Comparison of ENCODE assay signal across 1 cellular context in the genomic region with DNA sequence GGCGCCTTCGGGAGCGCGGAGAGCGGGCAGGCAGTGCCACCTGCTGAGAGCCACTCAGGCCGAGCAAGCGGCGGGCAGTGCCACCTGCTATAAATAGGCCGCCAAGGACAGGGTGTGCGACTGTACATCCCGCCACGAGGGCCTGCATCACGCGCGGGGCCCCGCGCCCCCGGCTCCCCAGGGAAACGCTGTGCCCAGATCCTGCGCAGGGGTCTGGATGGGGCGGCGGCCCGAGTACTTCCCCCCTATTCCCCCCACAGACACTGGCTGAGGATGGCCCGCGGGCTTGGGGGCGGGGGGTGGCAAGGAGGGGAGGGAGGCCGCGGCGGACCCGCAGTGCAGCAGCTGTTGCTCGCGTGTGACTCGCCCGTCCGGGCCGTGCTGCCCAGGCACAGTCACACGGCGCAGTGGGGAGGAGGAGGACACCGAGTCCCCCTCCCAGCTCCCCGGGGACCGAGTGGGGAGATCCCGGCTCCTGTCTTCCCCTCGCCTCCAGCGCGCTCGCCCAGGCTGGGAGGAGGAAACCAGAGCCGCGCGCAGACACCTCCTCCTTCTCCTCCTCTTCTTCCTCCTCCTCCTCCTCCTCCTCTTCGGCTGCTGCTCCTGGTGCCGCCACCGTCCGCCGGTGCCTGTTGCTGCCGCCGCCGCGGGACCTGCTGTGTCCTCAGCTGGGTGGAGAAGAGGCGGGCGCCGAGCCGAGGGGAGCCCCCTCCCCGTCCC.
TF ChIP-seq lines count a peak whose summit lies in the region.

A gene with protein sequence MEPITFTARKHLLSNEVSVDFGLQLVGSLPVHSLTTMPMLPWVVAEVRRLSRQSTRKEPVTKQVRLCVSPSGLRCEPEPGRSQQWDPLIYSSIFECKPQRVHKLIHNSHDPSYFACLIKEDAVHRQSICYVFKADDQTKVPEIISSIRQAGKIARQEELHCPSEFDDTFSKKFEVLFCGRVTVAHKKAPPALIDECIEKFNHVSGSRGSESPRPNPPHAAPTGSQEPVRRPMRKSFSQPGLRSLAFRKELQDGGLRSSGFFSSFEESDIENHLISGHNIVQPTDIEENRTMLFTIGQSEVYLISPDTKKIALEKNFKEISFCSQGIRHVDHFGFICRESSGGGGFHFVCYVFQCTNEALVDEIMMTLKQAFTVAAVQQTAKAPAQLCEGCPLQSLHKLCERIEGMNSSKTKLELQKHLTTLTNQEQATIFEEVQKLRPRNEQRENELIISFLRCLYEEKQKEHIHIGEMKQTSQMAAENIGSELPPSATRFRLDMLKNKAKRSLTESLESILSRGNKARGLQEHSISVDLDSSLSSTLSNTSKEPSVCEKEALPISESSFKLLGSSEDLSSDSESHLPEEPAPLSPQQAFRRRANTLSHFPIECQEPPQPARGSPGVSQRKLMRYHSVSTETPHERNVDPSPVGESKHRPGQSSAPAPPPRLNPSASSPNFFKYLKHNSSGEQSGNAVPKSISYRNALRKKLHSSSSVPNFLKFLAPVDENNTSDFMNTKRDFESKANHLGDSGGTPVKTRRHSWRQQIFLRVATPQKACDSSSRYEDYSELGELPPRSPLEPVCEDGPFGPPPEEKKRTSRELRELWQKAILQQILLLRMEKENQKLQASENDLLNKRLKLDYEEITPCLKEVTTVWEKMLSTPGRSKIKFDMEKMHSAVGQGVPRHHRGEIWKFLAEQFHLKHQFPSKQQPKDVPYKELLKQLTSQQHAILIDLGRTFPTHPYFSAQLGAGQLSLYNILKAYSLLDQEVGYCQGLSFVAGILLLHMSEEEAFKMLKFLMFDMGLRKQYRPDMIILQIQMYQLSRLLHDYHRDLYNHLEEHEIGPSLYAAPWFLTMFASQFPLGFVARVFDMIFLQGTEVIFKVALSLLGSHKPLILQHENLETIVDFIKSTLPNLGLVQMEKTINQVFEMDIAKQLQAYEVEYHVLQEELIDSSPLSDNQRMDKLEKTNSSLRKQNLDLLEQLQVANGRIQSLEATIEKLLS (N-terminal part only) (plus strand): TSS at position 584 of the 720 bp plus-strand sequence. CDS start 11,012 bp downstream, outside the sequence.

TF ChIP-seq in WTC11, 78 proteins besides CTCF, POLR2A, EP300 and RAD21 (continued from another document):
- TF ChIP-seq, protein P1, sequence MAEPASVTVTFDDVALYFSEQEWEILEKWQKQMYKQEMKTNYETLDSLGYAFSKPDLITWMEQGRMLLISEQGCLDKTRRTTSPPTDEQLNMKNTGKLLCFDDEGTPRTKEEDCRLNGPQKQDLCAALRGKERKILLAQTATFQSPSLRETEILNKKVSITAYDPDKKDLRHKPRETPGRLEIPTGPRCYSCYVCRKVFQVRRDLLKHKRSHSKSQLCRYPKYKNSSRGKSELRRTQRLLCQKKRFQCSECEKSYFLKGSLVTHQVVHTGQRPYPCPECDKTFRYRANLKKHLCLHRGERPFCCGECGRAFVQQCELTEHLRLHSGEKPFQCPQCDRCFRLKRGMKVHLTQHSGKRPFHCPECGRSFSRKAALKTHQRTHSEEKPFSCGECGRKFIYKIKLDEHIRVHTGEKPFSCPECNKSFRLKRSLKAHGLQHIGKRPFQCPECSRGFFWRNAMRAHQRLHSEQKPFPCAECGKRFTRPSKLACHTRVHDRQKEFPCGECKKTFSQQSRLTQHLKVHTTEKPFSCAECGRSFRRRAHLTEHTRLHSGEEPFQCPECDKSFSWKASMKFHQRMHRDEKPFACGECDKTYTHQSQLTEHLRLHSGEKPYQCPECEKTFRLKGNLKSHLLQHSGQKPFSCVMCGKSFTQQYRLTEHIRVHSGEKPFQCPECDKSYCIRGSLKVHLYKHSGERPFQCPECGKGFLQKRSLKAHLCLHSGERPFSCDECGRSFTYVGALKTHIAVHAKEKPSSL (CRISPR knock-in tag; conservative IDR thresholded peaks at IDR 0.05): no peak
- TF ChIP-seq CREM (CRISPR knock-in tag; IDR thresholded peaks at IDR 0.05): no peak
- TF ChIP-seq, protein P2, sequence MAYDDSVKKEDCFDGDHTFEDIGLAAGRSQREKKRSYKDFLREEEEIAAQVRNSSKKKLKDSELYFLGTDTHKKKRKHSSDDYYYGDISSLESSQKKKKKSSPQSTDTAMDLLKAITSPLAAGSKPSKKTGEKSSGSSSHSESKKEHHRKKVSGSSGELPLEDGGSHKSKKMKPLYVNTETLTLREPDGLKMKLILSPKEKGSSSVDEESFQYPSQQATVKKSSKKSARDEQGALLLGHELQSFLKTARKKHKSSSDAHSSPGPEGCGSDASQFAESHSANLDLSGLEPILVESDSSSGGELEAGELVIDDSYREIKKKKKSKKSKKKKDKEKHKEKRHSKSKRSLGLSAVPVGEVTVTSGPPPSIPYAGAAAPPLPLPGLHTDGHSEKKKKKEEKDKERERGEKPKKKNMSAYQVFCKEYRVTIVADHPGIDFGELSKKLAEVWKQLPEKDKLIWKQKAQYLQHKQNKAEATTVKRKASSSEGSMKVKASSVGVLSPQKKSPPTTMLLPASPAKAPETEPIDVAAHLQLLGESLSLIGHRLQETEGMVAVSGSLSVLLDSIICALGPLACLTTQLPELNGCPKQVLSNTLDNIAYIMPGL (CRISPR knock-in tag; IDR thresholded peaks at IDR 0.05): peak; percentile 67; the same call in 1 of the 2 replicates
- TF ChIP-seq ATF1 (CRISPR knock-in tag; IDR thresholded peaks at IDR 0.05): no peak
- no peak for TF ChIP-seq SOX15 (CRISPR knock-in tag; IDR thresholded peaks at IDR 0.05)
- TF ChIP-seq ZNF317 (CRISPR knock-in tag; IDR thresholded peaks at IDR 0.05; ENCODE audit: borderline replicate concordance, low read depth): peak; percentile 30; the same call in 1 of the 2 replicates
- TF ChIP-seq, protein P3, sequence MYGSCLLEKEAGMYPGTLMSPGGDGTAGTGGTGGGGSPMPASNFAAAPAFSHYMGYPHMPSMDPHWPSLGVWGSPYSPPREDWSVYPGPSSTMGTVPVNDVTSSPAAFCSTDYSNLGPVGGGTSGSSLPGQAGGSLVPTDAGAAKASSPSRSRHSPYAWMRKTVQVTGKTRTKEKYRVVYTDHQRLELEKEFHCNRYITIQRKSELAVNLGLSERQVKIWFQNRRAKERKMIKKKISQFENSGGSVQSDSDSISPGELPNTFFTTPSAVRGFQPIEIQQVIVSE (CRISPR knock-in tag; IDR thresholded peaks at IDR 0.05; ENCODE audit: borderline replicate concordance): no peak
- no peak for TF ChIP-seq SP1 (CRISPR knock-in tag; conservative IDR thresholded peaks at IDR 0.05)
- TF ChIP-seq ZNF423 (CRISPR knock-in tag; IDR thresholded peaks at IDR 0.05): no peak
- TF ChIP-seq, protein P4, sequence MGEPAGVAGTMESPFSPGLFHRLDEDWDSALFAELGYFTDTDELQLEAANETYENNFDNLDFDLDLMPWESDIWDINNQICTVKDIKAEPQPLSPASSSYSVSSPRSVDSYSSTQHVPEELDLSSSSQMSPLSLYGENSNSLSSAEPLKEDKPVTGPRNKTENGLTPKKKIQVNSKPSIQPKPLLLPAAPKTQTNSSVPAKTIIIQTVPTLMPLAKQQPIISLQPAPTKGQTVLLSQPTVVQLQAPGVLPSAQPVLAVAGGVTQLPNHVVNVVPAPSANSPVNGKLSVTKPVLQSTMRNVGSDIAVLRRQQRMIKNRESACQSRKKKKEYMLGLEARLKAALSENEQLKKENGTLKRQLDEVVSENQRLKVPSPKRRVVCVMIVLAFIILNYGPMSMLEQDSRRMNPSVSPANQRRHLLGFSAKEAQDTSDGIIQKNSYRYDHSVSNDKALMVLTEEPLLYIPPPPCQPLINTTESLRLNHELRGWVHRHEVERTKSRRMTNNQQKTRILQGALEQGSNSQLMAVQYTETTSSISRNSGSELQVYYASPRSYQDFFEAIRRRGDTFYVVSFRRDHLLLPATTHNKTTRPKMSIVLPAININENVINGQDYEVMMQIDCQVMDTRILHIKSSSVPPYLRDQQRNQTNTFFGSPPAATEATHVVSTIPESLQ (CRISPR knock-in tag; IDR thresholded peaks at IDR 0.05): no peak
- no peak for TF ChIP-seq NFATC4 (CRISPR knock-in tag; IDR thresholded peaks at IDR 0.05)
- TF ChIP-seq, protein P5, sequence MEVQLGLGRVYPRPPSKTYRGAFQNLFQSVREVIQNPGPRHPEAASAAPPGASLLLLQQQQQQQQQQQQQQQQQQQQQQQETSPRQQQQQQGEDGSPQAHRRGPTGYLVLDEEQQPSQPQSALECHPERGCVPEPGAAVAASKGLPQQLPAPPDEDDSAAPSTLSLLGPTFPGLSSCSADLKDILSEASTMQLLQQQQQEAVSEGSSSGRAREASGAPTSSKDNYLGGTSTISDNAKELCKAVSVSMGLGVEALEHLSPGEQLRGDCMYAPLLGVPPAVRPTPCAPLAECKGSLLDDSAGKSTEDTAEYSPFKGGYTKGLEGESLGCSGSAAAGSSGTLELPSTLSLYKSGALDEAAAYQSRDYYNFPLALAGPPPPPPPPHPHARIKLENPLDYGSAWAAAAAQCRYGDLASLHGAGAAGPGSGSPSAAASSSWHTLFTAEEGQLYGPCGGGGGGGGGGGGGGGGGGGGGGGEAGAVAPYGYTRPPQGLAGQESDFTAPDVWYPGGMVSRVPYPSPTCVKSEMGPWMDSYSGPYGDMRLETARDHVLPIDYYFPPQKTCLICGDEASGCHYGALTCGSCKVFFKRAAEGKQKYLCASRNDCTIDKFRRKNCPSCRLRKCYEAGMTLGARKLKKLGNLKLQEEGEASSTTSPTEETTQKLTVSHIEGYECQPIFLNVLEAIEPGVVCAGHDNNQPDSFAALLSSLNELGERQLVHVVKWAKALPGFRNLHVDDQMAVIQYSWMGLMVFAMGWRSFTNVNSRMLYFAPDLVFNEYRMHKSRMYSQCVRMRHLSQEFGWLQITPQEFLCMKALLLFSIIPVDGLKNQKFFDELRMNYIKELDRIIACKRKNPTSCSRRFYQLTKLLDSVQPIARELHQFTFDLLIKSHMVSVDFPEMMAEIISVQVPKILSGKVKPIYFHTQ (CRISPR knock-in tag; IDR thresholded peaks at IDR 0.05): no peak
- TF ChIP-seq NFYB (CRISPR knock-in tag; conservative IDR thresholded peaks at IDR 0.05; ENCODE audit: low read depth): no peak
- TF ChIP-seq, protein P6, sequence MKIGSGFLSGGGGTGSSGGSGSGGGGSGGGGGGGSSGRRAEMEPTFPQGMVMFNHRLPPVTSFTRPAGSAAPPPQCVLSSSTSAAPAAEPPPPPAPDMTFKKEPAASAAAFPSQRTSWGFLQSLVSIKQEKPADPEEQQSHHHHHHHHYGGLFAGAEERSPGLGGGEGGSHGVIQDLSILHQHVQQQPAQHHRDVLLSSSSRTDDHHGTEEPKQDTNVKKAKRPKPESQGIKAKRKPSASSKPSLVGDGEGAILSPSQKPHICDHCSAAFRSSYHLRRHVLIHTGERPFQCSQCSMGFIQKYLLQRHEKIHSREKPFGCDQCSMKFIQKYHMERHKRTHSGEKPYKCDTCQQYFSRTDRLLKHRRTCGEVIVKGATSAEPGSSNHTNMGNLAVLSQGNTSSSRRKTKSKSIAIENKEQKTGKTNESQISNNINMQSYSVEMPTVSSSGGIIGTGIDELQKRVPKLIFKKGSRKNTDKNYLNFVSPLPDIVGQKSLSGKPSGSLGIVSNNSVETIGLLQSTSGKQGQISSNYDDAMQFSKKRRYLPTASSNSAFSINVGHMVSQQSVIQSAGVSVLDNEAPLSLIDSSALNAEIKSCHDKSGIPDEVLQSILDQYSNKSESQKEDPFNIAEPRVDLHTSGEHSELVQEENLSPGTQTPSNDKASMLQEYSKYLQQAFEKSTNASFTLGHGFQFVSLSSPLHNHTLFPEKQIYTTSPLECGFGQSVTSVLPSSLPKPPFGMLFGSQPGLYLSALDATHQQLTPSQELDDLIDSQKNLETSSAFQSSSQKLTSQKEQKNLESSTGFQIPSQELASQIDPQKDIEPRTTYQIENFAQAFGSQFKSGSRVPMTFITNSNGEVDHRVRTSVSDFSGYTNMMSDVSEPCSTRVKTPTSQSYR (CRISPR knock-in tag; IDR thresholded peaks at IDR 0.05): 0 out of 2 replicates have a peak, but pooled peaks have one; percentile 1
- 0 out of 2 replicates have a peak, but pooled peaks have one; percentile 11 for TF ChIP-seq SMAD3 (CRISPR knock-in tag; IDR thresholded peaks at IDR 0.05; ENCODE audit: borderline replicate concordance)
- no peak for TF ChIP-seq EMX1 (CRISPR knock-in tag; IDR thresholded peaks at IDR 0.05)
- TF ChIP-seq, protein P7, sequence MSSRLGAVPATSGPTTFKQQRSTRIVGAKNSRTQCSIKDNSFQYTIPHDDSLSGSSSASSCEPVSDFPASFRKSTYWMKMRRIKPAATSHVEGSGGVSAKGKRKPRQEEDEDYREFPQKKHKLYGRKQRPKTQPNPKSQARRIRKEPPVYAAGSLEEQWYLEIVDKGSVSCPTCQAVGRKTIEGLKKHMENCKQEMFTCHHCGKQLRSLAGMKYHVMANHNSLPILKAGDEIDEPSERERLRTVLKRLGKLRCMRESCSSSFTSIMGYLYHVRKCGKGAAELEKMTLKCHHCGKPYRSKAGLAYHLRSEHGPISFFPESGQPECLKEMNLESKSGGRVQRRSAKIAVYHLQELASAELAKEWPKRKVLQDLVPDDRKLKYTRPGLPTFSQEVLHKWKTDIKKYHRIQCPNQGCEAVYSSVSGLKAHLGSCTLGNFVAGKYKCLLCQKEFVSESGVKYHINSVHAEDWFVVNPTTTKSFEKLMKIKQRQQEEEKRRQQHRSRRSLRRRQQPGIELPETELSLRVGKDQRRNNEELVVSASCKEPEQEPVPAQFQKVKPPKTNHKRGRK (CRISPR knock-in tag; IDR thresholded peaks at IDR 0.05; ENCODE audit: borderline replicate concordance): no peak
- no peak for TF ChIP-seq NFE2L1 (CRISPR knock-in tag; IDR thresholded peaks at IDR 0.05)
- TF ChIP-seq, protein P8, sequence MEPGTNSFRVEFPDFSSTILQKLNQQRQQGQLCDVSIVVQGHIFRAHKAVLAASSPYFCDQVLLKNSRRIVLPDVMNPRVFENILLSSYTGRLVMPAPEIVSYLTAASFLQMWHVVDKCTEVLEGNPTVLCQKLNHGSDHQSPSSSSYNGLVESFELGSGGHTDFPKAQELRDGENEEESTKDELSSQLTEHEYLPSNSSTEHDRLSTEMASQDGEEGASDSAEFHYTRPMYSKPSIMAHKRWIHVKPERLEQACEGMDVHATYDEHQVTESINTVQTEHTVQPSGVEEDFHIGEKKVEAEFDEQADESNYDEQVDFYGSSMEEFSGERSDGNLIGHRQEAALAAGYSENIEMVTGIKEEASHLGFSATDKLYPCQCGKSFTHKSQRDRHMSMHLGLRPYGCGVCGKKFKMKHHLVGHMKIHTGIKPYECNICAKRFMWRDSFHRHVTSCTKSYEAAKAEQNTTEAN (CRISPR knock-in tag; IDR thresholded peaks at IDR 0.05): no peak
- TF ChIP-seq ZBTB21 (CRISPR knock-in tag; IDR thresholded peaks at IDR 0.05; ENCODE audit: borderline replicate concordance): no peak
- no peak for TF ChIP-seq HMGA2 (CRISPR knock-in tag; IDR thresholded peaks at IDR 0.05)
